Comparison of ENCODE assay signal across 1 cellular context in the genomic region with DNA sequence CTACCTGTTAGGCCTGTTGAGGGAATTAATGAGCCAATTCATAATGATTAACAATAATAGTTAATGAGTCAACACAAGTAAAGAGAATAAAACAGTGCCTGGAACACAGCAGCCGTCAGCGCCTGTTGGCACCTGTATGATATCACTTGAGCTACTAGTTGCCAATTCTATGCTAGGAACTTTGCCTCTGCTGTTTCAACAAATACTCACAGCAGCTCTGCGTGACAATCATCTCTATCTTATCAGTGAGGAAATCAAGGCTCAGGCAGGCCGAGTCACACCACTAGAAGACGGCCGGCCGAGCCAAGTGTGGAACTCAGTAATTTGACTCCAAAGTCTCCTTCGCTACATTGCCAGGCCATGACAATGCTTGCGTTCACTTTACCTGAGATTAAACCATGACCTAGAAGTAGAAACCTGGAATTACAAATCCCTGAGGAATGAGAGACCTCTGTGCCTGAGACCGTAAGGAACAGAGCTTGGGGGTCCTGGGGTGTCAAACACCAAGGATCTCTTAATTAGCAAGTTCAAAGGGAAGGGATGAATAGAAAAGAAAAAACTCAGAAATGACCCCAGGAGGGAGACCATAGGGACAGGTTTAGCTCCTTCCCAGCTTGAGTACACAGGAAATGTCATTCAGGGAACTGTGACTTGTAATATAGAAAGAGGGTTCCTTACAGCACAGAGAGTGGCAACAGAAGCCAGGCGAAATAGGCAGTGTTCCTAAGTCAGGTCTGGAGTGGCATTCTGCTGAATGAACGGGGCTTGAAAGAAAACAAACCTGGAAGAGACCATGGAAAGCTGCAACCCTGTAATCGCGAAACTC.
TF ChIP-seq lines count a peak whose summit lies in the region.

No MANE protein-coding gene starts in this region.

TF ChIP-seq in HEK293, 187 proteins besides CTCF, POLR2A, EP300 and RAD21 (continued from another document):
- peak; percentile 53 for TF ChIP-seq PRDM10 (tag by site-specific recombination; IDR thresholded peaks at IDR 0.05)
- TF ChIP-seq BCL11A (tag by site-specific recombination; IDR thresholded peaks at IDR 0.05; ENCODE audit: low read depth): no peak
- TF ChIP-seq ZNF174 (tag by site-specific recombination; IDR thresholded peaks at IDR 0.05): no peak
- TF ChIP-seq ZSCAN5A (tag by site-specific recombination; IDR thresholded peaks at IDR 0.05): no peak
- TF ChIP-seq ZFP69B (tag by site-specific recombination; IDR thresholded peaks at IDR 0.05): no peak
- TF ChIP-seq MEIS1 (CRISPR knock-in tag; IDR thresholded peaks at IDR 0.05; ENCODE audit: borderline replicate concordance): no peak
- TF ChIP-seq, protein P1, sequence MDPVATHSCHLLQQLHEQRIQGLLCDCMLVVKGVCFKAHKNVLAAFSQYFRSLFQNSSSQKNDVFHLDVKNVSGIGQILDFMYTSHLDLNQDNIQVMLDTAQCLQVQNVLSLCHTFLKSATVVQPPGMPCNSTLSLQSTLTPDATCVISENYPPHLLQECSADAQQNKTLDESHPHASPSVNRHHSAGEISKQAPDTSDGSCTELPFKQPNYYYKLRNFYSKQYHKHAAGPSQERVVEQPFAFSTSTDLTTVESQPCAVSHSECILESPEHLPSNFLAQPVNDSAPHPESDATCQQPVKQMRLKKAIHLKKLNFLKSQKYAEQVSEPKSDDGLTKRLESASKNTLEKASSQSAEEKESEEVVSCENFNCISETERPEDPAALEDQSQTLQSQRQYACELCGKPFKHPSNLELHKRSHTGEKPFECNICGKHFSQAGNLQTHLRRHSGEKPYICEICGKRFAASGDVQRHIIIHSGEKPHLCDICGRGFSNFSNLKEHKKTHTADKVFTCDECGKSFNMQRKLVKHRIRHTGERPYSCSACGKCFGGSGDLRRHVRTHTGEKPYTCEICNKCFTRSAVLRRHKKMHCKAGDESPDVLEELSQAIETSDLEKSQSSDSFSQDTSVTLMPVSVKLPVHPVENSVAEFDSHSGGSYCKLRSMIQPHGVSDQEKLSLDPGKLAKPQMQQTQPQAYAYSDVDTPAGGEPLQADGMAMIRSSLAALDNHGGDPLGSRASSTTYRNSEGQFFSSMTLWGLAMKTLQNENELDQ (tag by site-specific recombination; IDR thresholded peaks at IDR 0.05; ENCODE audit: low read depth): no peak
- TF ChIP-seq ZNF112 (tag by site-specific recombination; IDR thresholded peaks at IDR 0.05): no peak
- TF ChIP-seq TRIM28 (IDR thresholded peaks at IDR 0.05; ENCODE audit: borderline replicate concordance, low read length): peak; percentile 52; the same call in 1 of the 2 replicates
- peak; percentile 87 for TF ChIP-seq SCRT1 (tag by site-specific recombination; IDR thresholded peaks at IDR 0.05; ENCODE audit: borderline replicate concordance)
- 0 out of 2 replicates have a peak, but pooled peaks have one; percentile 43 for TF ChIP-seq ZFP37 (tag by site-specific recombination; IDR thresholded peaks at IDR 0.05)
- 0 out of 2 replicates have a peak, but pooled peaks have one; percentile 34 for TF ChIP-seq IKZF3 (tag by site-specific recombination; IDR thresholded peaks at IDR 0.05)
- TF ChIP-seq ZNF670 (tag by site-specific recombination; IDR thresholded peaks at IDR 0.05; ENCODE audit: low read depth): no peak
- TF ChIP-seq, protein P2, sequence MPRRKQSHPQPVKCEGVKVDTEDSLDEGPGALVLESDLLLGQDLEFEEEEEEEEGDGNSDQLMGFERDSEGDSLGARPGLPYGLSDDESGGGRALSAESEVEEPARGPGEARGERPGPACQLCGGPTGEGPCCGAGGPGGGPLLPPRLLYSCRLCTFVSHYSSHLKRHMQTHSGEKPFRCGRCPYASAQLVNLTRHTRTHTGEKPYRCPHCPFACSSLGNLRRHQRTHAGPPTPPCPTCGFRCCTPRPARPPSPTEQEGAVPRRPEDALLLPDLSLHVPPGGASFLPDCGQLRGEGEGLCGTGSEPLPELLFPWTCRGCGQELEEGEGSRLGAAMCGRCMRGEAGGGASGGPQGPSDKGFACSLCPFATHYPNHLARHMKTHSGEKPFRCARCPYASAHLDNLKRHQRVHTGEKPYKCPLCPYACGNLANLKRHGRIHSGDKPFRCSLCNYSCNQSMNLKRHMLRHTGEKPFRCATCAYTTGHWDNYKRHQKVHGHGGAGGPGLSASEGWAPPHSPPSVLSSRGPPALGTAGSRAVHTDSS (tag by site-specific recombination; IDR thresholded peaks at IDR 0.05): no peak
- peak; percentile 71 for TF ChIP-seq ZNF449 (tag by site-specific recombination; IDR thresholded peaks at IDR 0.05)
- TF ChIP-seq, protein P3, sequence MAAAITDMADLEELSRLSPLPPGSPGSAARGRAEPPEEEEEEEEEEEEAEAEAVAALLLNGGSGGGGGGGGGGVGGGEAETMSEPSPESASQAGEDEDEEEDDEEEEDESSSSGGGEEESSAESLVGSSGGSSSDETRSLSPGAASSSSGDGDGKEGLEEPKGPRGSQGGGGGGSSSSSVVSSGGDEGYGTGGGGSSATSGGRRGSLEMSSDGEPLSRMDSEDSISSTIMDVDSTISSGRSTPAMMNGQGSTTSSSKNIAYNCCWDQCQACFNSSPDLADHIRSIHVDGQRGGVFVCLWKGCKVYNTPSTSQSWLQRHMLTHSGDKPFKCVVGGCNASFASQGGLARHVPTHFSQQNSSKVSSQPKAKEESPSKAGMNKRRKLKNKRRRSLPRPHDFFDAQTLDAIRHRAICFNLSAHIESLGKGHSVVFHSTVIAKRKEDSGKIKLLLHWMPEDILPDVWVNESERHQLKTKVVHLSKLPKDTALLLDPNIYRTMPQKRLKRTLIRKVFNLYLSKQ (tag by site-specific recombination; IDR thresholded peaks at IDR 0.05; ENCODE audit: borderline replicate concordance): no peak
- 0 out of 2 replicates have a peak, but pooled peaks have one; percentile 44 for TF ChIP-seq ZNF660 (tag by site-specific recombination; IDR thresholded peaks at IDR 0.05)
- TF ChIP-seq PRDM2 (tag by site-specific recombination; IDR thresholded peaks at IDR 0.05; ENCODE audit: borderline replicate concordance): no peak
- TF ChIP-seq SCRT2 (tag by site-specific recombination; IDR thresholded peaks at IDR 0.05): peak; percentile 93
- no peak for TF ChIP-seq REST (tag by site-specific recombination; IDR thresholded peaks at IDR 0.05)
- no peak for TF ChIP-seq ZNF624 (tag by site-specific recombination; IDR thresholded peaks at IDR 0.05)
- TF ChIP-seq SALL2 (tag by site-specific recombination; IDR thresholded peaks at IDR 0.05; ENCODE audit: borderline replicate concordance): no peak
- peak; percentile 77 for TF ChIP-seq OSR2 (tag by site-specific recombination; IDR thresholded peaks at IDR 0.05)
